Comparison of ENCODE assay signal across 8 cellular contexts in genomic region chr12:123519151-123520001, GRCh38. TPM values are rescaled to one million over a fixed set of nuclear protein-coding genes. Genes with fewer than 3 reads are reported as not detected.
DNase-seq lines count a peak whose midpoint lies in the region; ATAC-seq, FAIRE-seq and TF ChIP-seq lines count a peak whose summit lies in the region.
"Had no signal": no experiment of that assay in that cellular context is flagged by ENCODE, and none has a peak within 500 bp of the region (broad histone marks: within the 10 kb centered on the region; RNA-seq: fewer than 3 reads in every experiment).

No MANE protein-coding gene starts in this region.

- DNase-seq in M059J (ENCODE audit: low read depth): peak; percentile 87
- DNase-seq in choroid plexus epithelial cell (ENCODE audit: low read depth): peak; percentile 91
- DNase-seq in left lung: peak; percentile 75 to 83
- peak; percentile 47 for DNase-seq in thoracic aorta (ENCODE audit: low spot score)
- no peak for DNase-seq in GM19238 (ENCODE audit: insufficient read length, low spot score)
- no peak for DNase-seq in GM19239 (ENCODE audit: insufficient read length, low spot score)
- DNase-seq: NCI-H1048 had no signal

- H3K4me3 ChIP-seq in choroid plexus epithelial cell (ENCODE audit: low read depth, low read length) (no peak overlapping the region), left lung (no peak overlapping the region), thoracic aorta (peak overlapping the region; percentile 57)

- no peak for FAIRE-seq in GM19239 (lab: Jason Lieb, UNC)

- H3K27me3 ChIP-seq in left lung: no peaks in the 10 kb centered on the region
- H3K27me3 ChIP-seq in thoracic aorta (replicated peaks; ENCODE audit: insufficient read depth): no peaks in the 10 kb centered on the region

- intact Hi-C loops in left lung (cut with DNase I): no loop called here

- peak overlapping the region; percentile 53 to 61 for H3K27ac ChIP-seq in left lung
- peak overlapping the region; percentile 85 to 86 for H3K27ac ChIP-seq in thoracic aorta

- ATAC-seq in left lung: peak; percentile 87
- peak; percentile 86 for ATAC-seq in thoracic aorta (ENCODE audit: insufficient number of reproducible peaks, low FRiP score, low read depth)
- ATAC-seq in HG03175 (IDR thresholded peaks at IDR 0.05; ENCODE audit: unreplicated experiment): no peak

- no peaks in the 10 kb centered on the region for H3K4me1 ChIP-seq in left lung
- H3K4me1 ChIP-seq in thoracic aorta (ENCODE audit: control insufficient read depth in 1 of 2, low read depth in 2 of 2): peaks cover 9 to 11% of the 10 kb centered on the region in 2 donors

- H3K9me3 ChIP-seq in left lung (no peaks in the 10 kb centered on the region), thoracic aorta (no peaks in the 10 kb centered on the region)

- H3K36me3 ChIP-seq in left lung: peaks cover 0 to 67% of the 10 kb centered on the region in 2 donors
- peaks cover 40% of the 10 kb centered on the region for H3K36me3 ChIP-seq in thoracic aorta

- TF ChIP-seq CTCF in choroid plexus epithelial cell (conservative IDR thresholded peaks at IDR 0.05; ENCODE audit: low read depth, low read length) (no peak), left lung (IDR thresholded peaks at IDR 0.05) (no peak), thoracic aorta (IDR thresholded peaks at IDR 0.05) (no peak)

RNA-seq across cellular contexts. Expression of gene RILPL1, which starts 14.1 kb away (rescaled TPM):
- total RNA-seq in M059J (2014; rRNA removed; shearing (Covaris generic)): 9.2 and 15.7 TPM in 2 replicates
- total RNA-seq in left lung (10 to 100 TPM; 11.9 to 19.1 TPM), thoracic aorta (10 to 100 TPM; 29.0 to 49.7 TPM)

Comparison
In these comparisons a context has a peak if more than half of its experiments do, and no peak if none do; other contexts are left out.
1. DNase-seq: peak in M059J (single experiment), choroid plexus epithelial cell (single experiment), left lung (2 of 2) and thoracic aorta (single experiment); none in GM19238 (single experiment) and GM19239 (single experiment).